ENCODE assay signal across 29 cellular contexts in genomic region chr10:79029478-79030390, GRCh38. TPM values are rescaled to one million over a fixed set of nuclear protein-coding genes. Genes with fewer than 3 reads are reported as not detected.
A peak's percentile ranks its signal among the peaks of the same experiment; 100 is the strongest.
DNase-seq lines count a peak whose midpoint lies in the region; ATAC-seq, FAIRE-seq and TF ChIP-seq lines count a peak whose summit lies in the region.
"Had no signal": no experiment of that assay in that cellular context is flagged by ENCODE, and none has a peak within 500 bp of the region (broad histone marks: within the 10 kb centered on the region; RNA-seq: fewer than 3 reads in every experiment).

No MANE protein-coding gene starts in this region.

- H3K27me3 ChIP-seq in psoas muscle (ENCODE audit: insufficient read depth in 3 of 3, low read length in 2 of 3), result no peaks in the 10 kb centered on the region
- H3K27me3 ChIP-seq: breast epithelium, SJSA1 had no signal

- 89 to 90% (median 89%) methylated on average over 12 of the region's 12 CpGs for WGBS in psoas muscle, 3 donors

- TF ChIP-seq CTCF in kidney (IDR thresholded peaks at IDR 0.05; ENCODE audit: borderline replicate concordance, extremely low read depth, insufficient read depth) (no peak), psoas muscle (IDR thresholded peaks at IDR 0.05) (no peak), mucosa of descending colon (IDR thresholded peaks at IDR 0.05) (no peak)

- H3K4me3 ChIP-seq in kidney (ENCODE audit: low read length in 2 of 2) (no peak overlapping the region), psoas muscle (no peak overlapping the region), mucosa of descending colon (no peak overlapping the region)
- H3K4me3 ChIP-seq: breast epithelium, GM12878, GM23248, left ventricle myocardium inferior, SJSA1, skin epidermis had no signal

- H3K9me3 ChIP-seq in kidney (ENCODE audit: control insufficient read depth in 1 of 2, low read length in 2 of 2), result no peaks in the 10 kb centered on the region
- no peaks in the 10 kb centered on the region for H3K9me3 ChIP-seq in psoas muscle
- H3K9me3 ChIP-seq in mucosa of descending colon, result no peaks in the 10 kb centered on the region
- H3K9me3 ChIP-seq: breast epithelium, left ventricle myocardium inferior had no signal

- no peak overlapping the region for H3K27ac ChIP-seq in kidney (ENCODE audit: low read depth in 2 of 2, low read length in 2 of 2)
- no peak overlapping the region for H3K27ac ChIP-seq in psoas muscle
- H3K27ac ChIP-seq: breast epithelium, GM23248, left ventricle myocardium inferior, SJSA1, skin epidermis, VCaP had no signal

- FAIRE-seq in kidney (lab: Jason Lieb, UNC), result no peak
- FAIRE-seq: GM12878, GM19239 had no signal

- intact Hi-C loops in cardiac septum (cut with DNase I), result no loop called here
- intact Hi-C loops in Right ventricle myocardium superior (cut with DNase I), result no loop called here
- intact Hi-C loops in kidney (cut with DNase I), result no loop called here
- intact Hi-C loops in psoas muscle (cut with DNase I), result no loop called here
- intact Hi-C loops in mucosa of descending colon (cut with DNase I, micrococcal nuclease), result no loop called here

- DNase-seq in cardiac septum (ENCODE audit: low spot score) (peak; percentile 61), Right ventricle myocardium superior (no peak), kidney (peak; percentile 13), psoas muscle (peak; percentile 2 to 6), mucosa of descending colon (no peak), HuH-7 (ENCODE audit: low spot score) (no peak)
- no peak for DNase-seq in stimulated activated CD4-positive, alpha-beta T cell treated with anti-CD3 and anti-CD28 coated beads, Interleukin-2, amount 100 ng/mL, for 48 hours
- DNase-seq: activated CD4-positive, alpha-beta T cell treated with anti-CD3 and anti-CD28 coated beads, Interleukin-2, amount 50 U/mL, for 1 hour; activated CD8-positive, alpha-beta memory T cell treated with anti-CD3 and anti-CD28 coated beads, Interleukin-2, amount 10 ng/mL, durations not matched to agents 7 days and 5 days; activated naive CD4-positive, alpha-beta T cell treated with anti-CD3 and anti-CD28 coated beads, Interleukin-2, amount 50 U/mL, for 16 hours; activated T-cell treated with anti-CD3 and anti-CD28 coated beads, Interleukin-2, amount 50 U/mL, for 72 hours; AML-193; cortex of kidney; GM23248; islet precursor cell; Kasumi-1; left ventricle myocardium inferior; NCI-H146; NCI-H226; NCI-H69; occipital lobe; stimulated activated naive CD4-positive, alpha-beta T cell treated with Interleukin-2 at 50 U/mL for 16 hours; T-helper 9 cell had no signal

- H3K36me3 ChIP-seq in kidney (ENCODE audit: control insufficient read depth in 1 of 2, insufficient read depth in 2 of 2, low read length in 2 of 2) (no peaks in the 10 kb centered on the region), psoas muscle (ENCODE audit: insufficient read depth in 1 of 2, low read depth in 1 of 2) (no peaks in the 10 kb centered on the region), mucosa of descending colon (ENCODE audit: low read depth) (no peaks in the 10 kb centered on the region)
- H3K36me3 ChIP-seq: breast epithelium, left ventricle myocardium inferior, SJSA1 had no signal

- ATAC-seq in Right ventricle myocardium superior (ENCODE audit: poor library complexity) (no peak), psoas muscle (no peak), mucosa of descending colon (no peak)
- ATAC-seq: activated CD8-positive, alpha-beta memory T cell treated with anti-CD3 and anti-CD28 coated beads, Interleukin-2, amount 10 ng/mL, durations not matched to agents 7 days and 5 days; activated T-cell treated with anti-CD3 and anti-CD28 coated beads, Interleukin-2, amount 50 U/mL, for 72 hours; GM12878 had no signal

- H3K4me1 ChIP-seq in kidney (ENCODE audit: control insufficient read depth in 1 of 2, insufficient read depth in 1 of 2, low read depth in 1 of 2, low read length in 2 of 2), result peaks cover 0 to 3% of the 10 kb centered on the region in 2 donors
- no peaks in the 10 kb centered on the region for H3K4me1 ChIP-seq in psoas muscle
- H3K4me1 ChIP-seq in mucosa of descending colon (ENCODE audit: low read depth), result no peaks in the 10 kb centered on the region
- H3K4me1 ChIP-seq: breast epithelium, SJSA1 had no signal

- H3K9ac ChIP-seq in kidney (ENCODE audit: low read length in 2 of 2), result no peak overlapping the region
- H3K9ac ChIP-seq: GM23248 had no signal

RNA-seq across cellular contexts. Expression of gene ZMIZ1, which starts 39.0 kb away (rescaled TPM):
- total RNA-seq in cardiac septum (40.7 TPM), Right ventricle myocardium superior (44.8 TPM), kidney (97.6 TPM), psoas muscle (10 to 100 TPM; 30.0 to 37.6 (median 35.4) TPM), mucosa of descending colon (100 to 1,000 TPM in 1 of 3 donors, 10 to 100 TPM in 2; 61.4 to 103 (median 89.1) TPM)
- polyA plus RNA-seq in kidney (ENCODE audit: insufficient read depth, low read depth, low replicate concordance) (14.2 TPM), psoas muscle (10 to 100 TPM; 10.4 to 24.3 (median 22.0) TPM)

Comparison
In these comparisons a context has a peak if more than half of its experiments do, and no peak if none do; other contexts are left out.
1. DNase-seq: peak in cardiac septum (single experiment), kidney (single experiment) and psoas muscle (2 of 2); none in Right ventricle myocardium superior (single experiment), mucosa of descending colon (0 of 3), HuH-7 (single experiment) and stimulated activated CD4-positive, alpha-beta T cell treated with anti-CD3 and anti-CD28 coated beads, Interleukin-2, amount 100 ng/mL, for 48 hours (0 of 2).